In genomic region chr5:35851282-35851681, GRCh38 we compare ENCODE assay signal across 11 cellular contexts. TPM values are rescaled to one million over a fixed set of nuclear protein-coding genes. Genes with fewer than 3 reads are reported as not detected.
DNase-seq lines count a peak whose midpoint lies in the region; ATAC-seq, FAIRE-seq and TF ChIP-seq lines count a peak whose summit lies in the region.
"Had no signal": no experiment of that assay in that cellular context is flagged by ENCODE, and none has a peak within 500 bp of the region (broad histone marks: within the 10 kb centered on the region; RNA-seq: fewer than 3 reads in every experiment).

No MANE protein-coding gene starts in this region.

- H3K27me3 ChIP-seq in adipocyte (replicated peaks; ENCODE audit: control insufficient read depth, insufficient read depth, low read length) (no peaks in the 10 kb centered on the region), lower lobe of right lung (ENCODE audit: low read depth) (no peaks in the 10 kb centered on the region)

- POLR2A ChIA-PET in GM10248 (lab: Yijun Ruan, JAX) = no interaction called here

- peak; percentile 3 for FAIRE-seq in A204.1 (lab: Jason Lieb, UNC)

- H3K9me3 ChIP-seq in adipocyte (ENCODE audit: control insufficient read depth, low read length) (no peaks in the 10 kb centered on the region), lower lobe of right lung (no peaks in the 10 kb centered on the region)

- H3K27ac ChIP-seq in lower lobe of right lung = no peak overlapping the region

- peak; percentile 48 for DNase-seq in EL
- DNase-seq in adipocyte (ENCODE audit: low read depth) = peak; percentile 66
- DNase-seq in lower lobe of right lung = no peak
- DNase-seq in GM10248 (ENCODE audit: extremely low spot score) = no peak
- DNase-seq in islet precursor cell = no peak
- no peak for DNase-seq in ureter (ENCODE audit: low spot score)
- DNase-seq: endodermal cell, NCI-H524, occipital lobe had no signal

- no peaks in the 10 kb centered on the region for H3K36me3 ChIP-seq in adipocyte (ENCODE audit: control insufficient read depth, insufficient read depth, low read length, severe bottlenecking)
- H3K36me3 ChIP-seq in lower lobe of right lung = no peaks in the 10 kb centered on the region

- CTCF ChIA-PET in GM10248 (lab: Yijun Ruan, JAX) = interaction anchor here (1.4 to 2.5 kb wide), 6 partner anchors 18 to 76 kb away, joined by 3 to 6 read pairs (median 4); no protein-coding TSS in a partner anchor

- H3K4me3 ChIP-seq in adipocyte (ENCODE audit: low read length) (peak overlapping the region; percentile 77), lower lobe of right lung (peak overlapping the region; percentile 35)

- intact Hi-C loops in lower lobe of right lung (cut with DNase I) = no loop called here

- H3K4me1 ChIP-seq in adipocyte (ENCODE audit: control insufficient read depth, insufficient read depth, low read length) (peaks cover 32% of the 10 kb centered on the region), lower lobe of right lung (peaks cover 27% of the 10 kb centered on the region)

- no peak for ATAC-seq in lower lobe of right lung
- ATAC-seq in HG02623 (IDR thresholded peaks at IDR 0.05; ENCODE audit: unreplicated experiment) = no peak

- TF ChIP-seq CTCF in lower lobe of right lung (IDR thresholded peaks at IDR 0.05) (no peak), GM10248 (IDR thresholded peaks at IDR 0.05; ENCODE audit: control extremely low read depth, extremely low read depth, low read depth, missing control alignments) (no peak)

- H3K9ac ChIP-seq in adipocyte (ENCODE audit: low read length) = peak overlapping the region; percentile 54

RNA-seq across cellular contexts. Expression of gene IL7R, which starts 5.4 kb away (rescaled TPM):
- total RNA-seq in lower lobe of right lung (168 TPM), ureter (34.9 TPM)

Comparison
In these comparisons a context has a peak if more than half of its experiments do, and no peak if none do; other contexts are left out.
1. DNase-seq: peak in EL (single experiment) and adipocyte (single experiment); none in lower lobe of right lung (single experiment), GM10248 (single experiment), islet precursor cell (single experiment) and ureter (single experiment).